Comparison of ENCODE assay signal across 8 cellular contexts in the genomic region with DNA sequence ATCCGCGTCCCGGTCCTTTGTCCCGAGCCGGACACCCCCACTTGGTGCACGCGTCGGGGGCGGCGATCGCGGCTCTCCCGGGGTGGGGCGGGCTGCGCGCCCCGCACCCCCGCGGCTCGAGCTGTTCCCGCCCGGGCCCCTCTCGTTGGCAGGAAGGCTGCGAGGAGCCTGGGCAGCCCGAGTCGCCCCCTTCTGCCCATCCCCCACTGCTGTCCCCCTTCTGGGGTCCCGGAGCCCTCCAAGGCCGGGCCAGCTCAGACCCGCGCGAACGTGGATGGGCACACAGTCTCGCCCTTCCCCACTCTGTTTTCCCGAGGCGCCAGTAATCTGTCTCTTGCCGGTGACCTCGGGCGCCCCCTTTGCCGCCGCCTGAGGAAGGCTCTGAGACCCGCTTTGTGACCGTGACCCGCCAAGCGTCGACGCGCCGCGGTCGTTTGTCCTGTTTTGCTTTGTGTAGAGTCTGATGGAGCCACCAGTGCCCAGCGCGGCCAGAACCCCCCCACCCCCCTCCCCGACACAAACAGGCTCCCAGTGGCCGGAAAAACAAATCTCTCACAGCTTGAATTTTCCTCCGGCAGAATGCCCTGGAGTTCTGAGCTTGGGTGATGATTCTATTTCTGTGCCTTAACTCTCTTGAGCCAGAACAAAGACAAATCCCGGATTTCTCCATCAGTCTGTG. TPM values are rescaled to one million over a fixed set of nuclear protein-coding genes. Genes with fewer than 3 reads are reported as not detected.
A peak's percentile ranks its signal among the peaks of the same experiment; 100 is the strongest.
DNase-seq lines count a peak whose midpoint lies in the region; ATAC-seq, FAIRE-seq and TF ChIP-seq lines count a peak whose summit lies in the region.

No MANE protein-coding gene starts in this region.

- POLR2A ChIA-PET in IMR-90 (lab: Charles Lee; ENCODE audit: unreplicated experiment): interaction anchor here (0.6 kb wide), 1 partner anchor 43 kb away, joined by 3 read pairs; no protein-coding TSS in a partner anchor

- no peak for TF ChIP-seq RAD21 in IMR-90 (IDR thresholded peaks at IDR 0.05; ENCODE audit: low read length)

- peak; percentile 4 for DNase-seq in Caki2 (ENCODE audit: low read depth)
- peak; percentile 16 for DNase-seq in IMR-90
- DNase-seq in activated T-cell treated with anti-CD3 and anti-CD28 coated beads, Interleukin-2, amount 50 U/mL, for 1 hour: peak; percentile 36
- DNase-seq in frontal cortex (ENCODE audit: low spot score in 2 of 2): peak; percentile 37 to 49
- DNase-seq in neuronal stem cell (ENCODE audit: low spot score): peak; percentile 46
- no peak for DNase-seq in NCI-H2029 treated with DMSO at 0.1 percent for 48 hours (lab: John Stamatoyannopoulos, UW)
- DNase-seq in GM19238 (ENCODE audit: insufficient read length, low spot score): no peak

- H4K8ac ChIP-seq in IMR-90 (ENCODE audit: low read depth in 2 of 2, low read length in 2 of 2): peak overlapping the region in 1 of 2 experiments; percentile 24; a peak in 1 of 4 replicates
- no peak overlapping the region for H4K8ac ChIP-seq in neuronal stem cell (ENCODE audit: low read depth, low read length)

- TF ChIP-seq CTCF in IMR-90 (conservative IDR thresholded peaks at IDR 0.05; ENCODE audit: low read depth, low read length): 0 out of 2 replicates have a peak, but pooled peaks have one; percentile 8

- H2BK5ac ChIP-seq in IMR-90 (ENCODE audit: low read depth, low read length, poor library complexity, severe bottlenecking): peak overlapping the region; percentile 51
- H2BK5ac ChIP-seq in neuronal stem cell (ENCODE audit: low read length): no peak overlapping the region

- H3K9ac ChIP-seq in IMR-90 (ENCODE audit: low read depth, low read length) (peak overlapping the region; percentile 82), neuronal stem cell (ENCODE audit: low read depth, low read length, poor library complexity) (peak overlapping the region; percentile 89)

- H4K5ac ChIP-seq in IMR-90 (ENCODE audit: low read depth, low read length): no peak overlapping the region; the same call in 1 of the 2 replicates

- H2BK15ac ChIP-seq in IMR-90 (ENCODE audit: low read depth, low read length): no peak overlapping the region
- peak overlapping the region; percentile 68 for H2BK15ac ChIP-seq in neuronal stem cell (ENCODE audit: low read length)

- H3K4ac ChIP-seq in IMR-90 (ENCODE audit: low read depth, low read length): peak overlapping the region; percentile 68
- H3K4ac ChIP-seq in neuronal stem cell (ENCODE audit: low read length): no peak overlapping the region

- H3K18ac ChIP-seq in IMR-90 (ENCODE audit: low read depth, low read length): peak overlapping the region; percentile 24; the same call in 1 of the 2 replicates
- H3K18ac ChIP-seq in neuronal stem cell (ENCODE audit: low read length): peak overlapping the region; percentile 90

- ATAC-seq in IMR-90 (ENCODE audit: low read depth) (peak; percentile 38), HG03378 (IDR thresholded peaks at IDR 0.05; ENCODE audit: unreplicated experiment) (no peak)

- peak overlapping the region; percentile 52; the same call in 1 of the 2 replicates for H3K14ac ChIP-seq in IMR-90 (replicated peaks; ENCODE audit: low read depth, low read length)
- H3K14ac ChIP-seq in neuronal stem cell (ENCODE audit: low read length): peak overlapping the region; percentile 49

- dilution Hi-C loops in IMR-90 (cut with HindIII; ENCODE audit: low sequenced_read_pairs, unreplicated experiment): no loop called here

- BruUV-seq in IMR-90 (replicated peaks; lab: Mats Ljungman, UMichigan): no TSS peak

- intact Hi-C loops in IMR-90 (cut with micrococcal nuclease): loop anchor here (2.0 kb wide), 1 partner anchor 59 kb away; no protein-coding TSS in a partner anchor

- H2BK120ac ChIP-seq in IMR-90 (ENCODE audit: low read depth, low read length) (peak overlapping the region; percentile 4; the same call in 1 of the 2 replicates), neuronal stem cell (ENCODE audit: low read depth, low read length) (peak overlapping the region; percentile 30)

- H2BK20ac ChIP-seq in IMR-90 (ENCODE audit: low read depth, low read length): no peak overlapping the region

- H3K27me3 ChIP-seq in IMR-90 (ENCODE audit: control insufficient read depth, insufficient read depth, low read length) (peaks cover 11% of the 10 kb centered on the region; the same call in 1 of the 2 replicates), neuronal stem cell (ENCODE audit: control insufficient read depth in 3 of 3, insufficient read depth in 3 of 3, low read depth in 1 of 3, low read length in 3 of 3) (peaks cover 2 to 37% (median 34%) of the 10 kb centered on the region in 3 experiments)

- H3K4me2 ChIP-seq in IMR-90 (ENCODE audit: low read depth, low read length) (peak overlapping the region; percentile 96), neuronal stem cell (ENCODE audit: insufficient read depth, low read length, poor library complexity, severe bottlenecking) (peak overlapping the region; percentile 98)

- peak overlapping the region; percentile 31; the same call in 1 of the 2 replicates for H4K91ac ChIP-seq in IMR-90 (ENCODE audit: insufficient read depth, low read depth, low read length)
- no peak overlapping the region for H4K91ac ChIP-seq in neuronal stem cell (ENCODE audit: low read depth, low read length, poor library complexity)

- peak overlapping the region; percentile 96 for H2AFZ ChIP-seq in IMR-90 (replicated peaks; ENCODE audit: low read length, poor library complexity)
- peak overlapping the region; percentile 96 for H2AFZ ChIP-seq in neuronal stem cell (ENCODE audit: low read length)

- H3K56ac ChIP-seq in IMR-90 (ENCODE audit: extremely low read depth, insufficient read depth, low read length): no peak overlapping the region; the same call in 1 of the 2 replicates

- H3K9me3 ChIP-seq in IMR-90 (ENCODE audit: control insufficient read depth, insufficient read depth, low read length) (no peaks in the 10 kb centered on the region), neuronal stem cell (replicated peaks in 1 of 2; ENCODE audit: control insufficient read depth in 2 of 2, insufficient read depth in 1 of 2, low read depth in 1 of 2, low read length in 2 of 2) (peaks cover 0 to 9% of the 10 kb centered on the region in 2 donors)

- no peak overlapping the region for H2BK12ac ChIP-seq in neuronal stem cell (ENCODE audit: low read length)

- WGBS in IMR-90 (ENCODE audit: extremely low coverage in 2 of 2, insufficient read length in 1 of 2), 2 experiments: 0% methylated on average over 18 of the region's 56 CpGs; no CpG with 5 or more reads in 1 of the 2 experiments
- WGBS in neuronal stem cell (ENCODE audit: extremely low coverage in 2 of 2, insufficient read length in 2 of 2, insufficient replicate concordance in 1 of 2), 2 donors: no CpG with 5 or more reads among the region's 56 CpGs

- H4K20me1 ChIP-seq in IMR-90 (ENCODE audit: insufficient read depth, low read length): peaks cover 46% of the 10 kb centered on the region

- H3K4me1 ChIP-seq in IMR-90 (ENCODE audit: control insufficient read depth, insufficient read depth, low read length) (peaks cover 12% of the 10 kb centered on the region; the same call in 1 of the 2 replicates), neuronal stem cell (ENCODE audit: control insufficient read depth in 2 of 2, insufficient read depth in 1 of 2, low read depth in 1 of 2, low read length in 2 of 2) (peaks cover 5 to 6% of the 10 kb centered on the region in 2 donors)

- H3K79me1 ChIP-seq in IMR-90 (ENCODE audit: low read depth in 1 of 2, low read length in 2 of 2) (peaks cover 25 to 49% of the 10 kb centered on the region in 2 experiments), neuronal stem cell (ENCODE audit: low read depth, low read length) (no peaks in the 10 kb centered on the region)

- in situ Hi-C loops in Caki2 (cut with HindIII; ENCODE audit: low pct_unique_long_range_greater_than_20kb, low sequenced_read_pairs) (no loop called here), IMR-90 (cut with MboI; ENCODE audit: low sequenced_read_pairs) (loop anchor here (5.0 kb wide), 1 partner anchor 58 kb away; no protein-coding TSS in a partner anchor)

- H3K27ac ChIP-seq in IMR-90 (ENCODE audit: insufficient read depth, low read length) (peak overlapping the region; percentile 68), neuronal stem cell (replicated peaks; ENCODE audit: low read length) (no peak overlapping the region)

- peak overlapping the region; percentile 98 for H3K4me3 ChIP-seq in IMR-90 (ENCODE audit: insufficient read depth, low read depth, low read length)
- H3K4me3 ChIP-seq in neuronal stem cell (ENCODE audit: low read length in 2 of 2): peak overlapping the region; percentile 90 to 94

- TF ChIP-seq POLR2A in IMR-90 (IDR thresholded peaks at IDR 0.05; ENCODE audit: low read depth, low read length): no peak; the same call in 1 of the 2 replicates

- FAIRE-seq in frontal cortex (lab: Jason Lieb, UNC): no peak

- peak overlapping the region; percentile 94 for H2AK9ac ChIP-seq in IMR-90 (replicated peaks; ENCODE audit: low read depth, low read length, poor library complexity)

- H2AK5ac ChIP-seq in IMR-90 (ENCODE audit: low read depth, low read length): no peak overlapping the region; the same call in 1 of the 2 replicates
- H2AK5ac ChIP-seq in neuronal stem cell (ENCODE audit: low read depth, low read length): peak overlapping the region; percentile 22

- CTCF ChIA-PET in IMR-90 (lab: Yijun Ruan, JAX): interaction anchor here (0.6 to 1.5 kb wide), 5 partner anchors 9 to 59 kb away, joined by 3 to 6 read pairs (median 4); no protein-coding TSS in a partner anchor

- H3K9me1 ChIP-seq in IMR-90 (ENCODE audit: insufficient read depth, low read length): peaks cover 16% of the 10 kb centered on the region

- H3K23ac ChIP-seq in IMR-90 (ENCODE audit: low read depth, low read length) (peak overlapping the region; percentile 74), neuronal stem cell (ENCODE audit: low read depth, low read length, poor library complexity) (peak overlapping the region; percentile 78)

- H3K36me3 ChIP-seq in IMR-90 (ENCODE audit: control insufficient read depth, insufficient read depth, low read length) (peaks cover 13% of the 10 kb centered on the region), neuronal stem cell (replicated peaks in 1 of 2; ENCODE audit: control insufficient read depth in 2 of 2, insufficient read depth in 2 of 2, low read length in 2 of 2) (peaks cover 0 to 37% of the 10 kb centered on the region in 2 donors)

TF ChIP-seq in IMR-90, 13 proteins besides CTCF, POLR2A, EP300 and RAD21 (continues in another document):
- TF ChIP-seq SMC3 (IDR thresholded peaks at IDR 0.05; ENCODE audit: low read depth, low read length) (no peak), MAFK (IDR thresholded peaks at IDR 0.05; ENCODE audit: low read depth, low read length) (no peak)

RNA-seq across cellular contexts. Expression of gene C14orf132, which starts 0.6 kb away (rescaled TPM):
- total RNA-seq in Caki2 (2014; rRNA removed; shearing (Covaris generic); ENCODE audit: low replicate concordance): 1.3 and 2.6 TPM in 2 replicates
- total RNA-seq in IMR-90 (2012; rRNA removed): 6.3 and 6.9 TPM in 2 replicates
- polyA plus RNA-seq in IMR-90 (2012; rRNA removed): 10.8 and 13.5 TPM in 2 replicates
- polyA plus RNA-seq in IMR-90 (2012; cell fraction: cytosol; rRNA removed): 7.1 and 15.4 TPM in 2 replicates
- polyA plus RNA-seq in IMR-90 (2012; cell fraction: nucleus; rRNA removed; ENCODE audit: low replicate concordance): 10.9 and 23.2 TPM in 2 replicates
- total RNA-seq in frontal cortex: 32.6 TPM
- 4.9 TPM for polyA plus RNA-seq in neuronal stem cell (2013, experiment 1 of 2)
- polyA plus RNA-seq in neuronal stem cell (2013, experiment 2 of 2): 4.3 TPM

Comparison
In these comparisons a context has a peak if more than half of its experiments do, and no peak if none do; other contexts are left out.
1. DNase-seq: peak in Caki2 (single experiment), IMR-90 (single experiment), activated T-cell treated with anti-CD3 and anti-CD28 coated beads, Interleukin-2, amount 50 U/mL, for 1 hour (single experiment), frontal cortex (2 of 2) and neuronal stem cell (single experiment); none in NCI-H2029 treated with DMSO at 0.1 percent for 48 hours (single experiment) and GM19238 (single experiment).